ENCODE assay signal across 8 cellular contexts in the genomic region with DNA sequence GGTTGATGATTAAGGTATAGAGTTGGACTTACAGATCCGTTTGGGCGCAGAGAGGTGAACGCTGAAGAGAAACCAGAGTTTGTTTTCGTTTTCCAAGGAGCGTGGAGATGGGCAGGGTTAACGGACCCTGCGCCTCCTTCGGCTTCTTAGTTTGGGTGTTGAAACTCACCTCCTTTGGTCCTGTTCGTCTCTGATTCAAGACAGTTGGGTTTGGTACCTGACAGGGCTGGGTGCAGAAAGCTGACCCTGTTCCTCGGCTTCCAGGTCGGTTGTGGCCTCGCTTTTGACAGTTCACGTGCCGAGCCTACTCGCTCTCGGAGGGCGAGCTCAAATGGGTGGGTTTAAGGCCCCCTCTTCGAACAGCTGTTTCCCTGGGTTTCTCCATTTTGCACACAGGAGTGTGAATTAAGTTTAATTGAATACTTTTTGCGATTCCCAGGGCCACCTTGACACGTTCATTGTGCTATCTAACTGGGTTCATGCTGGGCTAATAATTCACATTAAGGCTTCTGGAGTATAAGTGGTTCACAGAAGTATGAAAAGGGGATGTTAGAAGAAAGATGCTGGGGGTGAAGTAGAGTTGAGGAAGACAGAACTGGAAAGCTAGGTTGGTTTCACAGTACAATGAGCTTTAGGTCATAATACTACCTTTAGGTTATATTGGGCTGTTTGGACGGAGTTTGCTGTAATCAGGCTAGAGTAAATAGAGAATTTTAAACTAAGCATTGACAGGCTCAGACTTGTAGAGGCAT. TPM values are rescaled to one million over a fixed set of nuclear protein-coding genes. Genes with fewer than 3 reads are reported as not detected.
A peak's percentile ranks its signal among the peaks of the same experiment; 100 is the strongest.
DNase-seq lines count a peak whose midpoint lies in the region; ATAC-seq and TF ChIP-seq lines count a peak whose summit lies in the region.

No MANE protein-coding gene starts in this region.

- H3K27ac ChIP-seq in MM.1S (ENCODE audit: low read length) (peak overlapping the region; percentile 68; the same call in 1 of the 2 replicates), suprapubic skin (peak overlapping the region; percentile 100)

- H3F3A ChIP-seq in MM.1S (ENCODE audit: insufficient read depth, low read length) = peaks cover 7% of the 10 kb centered on the region; the same call in 1 of the 2 replicates

- no peaks in the 10 kb centered on the region for H3K9me3 ChIP-seq in MM.1S (replicated peaks; ENCODE audit: insufficient read depth, low read length)
- H3K9me3 ChIP-seq in suprapubic skin = no peaks in the 10 kb centered on the region

- H3K4me2 ChIP-seq in MM.1S (ENCODE audit: low read depth, low read length) = peak overlapping the region; percentile 69

- no peaks in the 10 kb centered on the region for H4K20me1 ChIP-seq in MM.1S (ENCODE audit: insufficient read depth, low read length)

- H3K4me1 ChIP-seq in MM.1S (ENCODE audit: low read length) (no peaks in the 10 kb centered on the region), suprapubic skin (peaks cover 39% of the 10 kb centered on the region)

- H2AFZ ChIP-seq in MM.1S (ENCODE audit: low read length) = peak overlapping the region; percentile 69; the same call in 1 of the 2 replicates

- peaks cover 70% of the 10 kb centered on the region for H3K79me2 ChIP-seq in MM.1S (ENCODE audit: low read length)

- ATAC-seq in left lobe of liver (peak; percentile 5), HG02884 (IDR thresholded peaks at IDR 0.05; ENCODE audit: unreplicated experiment) (no peak)

- no peak for TF ChIP-seq EP300 in suprapubic skin (IDR thresholded peaks at IDR 0.05)

- no peaks in the 10 kb centered on the region; the same call in 1 of the 2 replicates for H3K36me3 ChIP-seq in MM.1S (replicated peaks; ENCODE audit: insufficient read depth, low read length)
- peaks cover 7% of the 10 kb centered on the region for H3K36me3 ChIP-seq in suprapubic skin

- H3K4me3 ChIP-seq in MM.1S (ENCODE audit: low read length) = peak overlapping the region; percentile 91
- peak overlapping the region; percentile 99 for H3K4me3 ChIP-seq in astrocyte of the cerebellum (ENCODE audit: low read depth, low read length)
- peak overlapping the region; percentile 89 for H3K4me3 ChIP-seq in suprapubic skin

- peak overlapping the region; percentile 83 for H3K9ac ChIP-seq in MM.1S (ENCODE audit: low read length)

- no peak for TF ChIP-seq CTCF in MM.1S (IDR thresholded peaks at IDR 0.05; ENCODE audit: low read length)
- no peak for TF ChIP-seq CTCF in astrocyte of the cerebellum (IDR thresholded peaks at IDR 0.05; ENCODE audit: low read depth, low read length, missing control alignments)
- no peak for TF ChIP-seq CTCF in suprapubic skin (IDR thresholded peaks at IDR 0.05)

- in situ Hi-C loops in astrocyte of the cerebellum (cut with HindIII; ENCODE audit: low sequenced_read_pairs) = no loop called here

- H3K27me3 ChIP-seq in MM.1S (replicated peaks; ENCODE audit: insufficient read depth, low read length) (no peaks in the 10 kb centered on the region), suprapubic skin (no peaks in the 10 kb centered on the region)

- DNase-seq in stimulated activated CD4-positive, alpha-beta T cell treated with anti-CD3 and anti-CD28 coated beads, Interleukin-2, amount 100 ng/mL, for 48 hours = peak; percentile 7 to 9
- DNase-seq in stimulated activated CD4-positive, alpha-beta T cell treated with anti-CD3 and anti-CD28 coated beads, Interleukin-12 subunit alpha, Interleukin-12 subunit beta, amount 100 ng/mL, for 4 hours = no peak
- DNase-seq in MM.1S = peak; percentile 12
- DNase-seq in astrocyte of the cerebellum (ENCODE audit: low read depth) = no peak
- DNase-seq in left lobe of liver (ENCODE audit: low spot score) = peak; percentile 64
- peak in 1 of 2 donors; percentile 69 for DNase-seq in suprapubic skin (ENCODE audit: low spot score in 2 of 2)
- DNase-seq in dedifferentiated amniotic fluid mesenchymal stem cell (ENCODE audit: extremely low spot score) = no peak

- under 1% methylated on average over 20 of the region's 21 CpGs for WGBS in suprapubic skin

- no peak for TF ChIP-seq POLR2A in suprapubic skin (IDR thresholded peaks at IDR 0.05)

- no peaks in the 10 kb centered on the region for H3K9me2 ChIP-seq in MM.1S (replicated peaks; ENCODE audit: insufficient read depth, low read length)

RNA-seq across cellular contexts. Expression of a gene that starts 0.6 kb away (rescaled TPM):
- total RNA-seq in left lobe of liver = 7.4 TPM
- 10 to 100 TPM; 14.4 to 28.4 (median 21.8) TPM for total RNA-seq in suprapubic skin

Comparison
In these comparisons a context has a peak if more than half of its experiments do, and no peak if none do; other contexts are left out.
1. DNase-seq: peak in stimulated activated CD4-positive, alpha-beta T cell treated with anti-CD3 and anti-CD28 coated beads, Interleukin-2, amount 100 ng/mL, for 48 hours (2 of 2), MM.1S (single experiment) and left lobe of liver (single experiment); none in stimulated activated CD4-positive, alpha-beta T cell treated with anti-CD3 and anti-CD28 coated beads, Interleukin-12 subunit alpha, Interleukin-12 subunit beta, amount 100 ng/mL, for 4 hours (single experiment), astrocyte of the cerebellum (single experiment) and dedifferentiated amniotic fluid mesenchymal stem cell (single experiment).
2. Peak in every context shown above with its lines, with median percentiles within 50 percentile points of each other: H3K4me3 ChIP-seq.